Comparison of ENCODE assay signal across 8 cellular contexts in genomic region chr13:46162741-46163140, GRCh38. TPM values are rescaled to one million over a fixed set of nuclear protein-coding genes. Genes with fewer than 3 reads are reported as not detected.
"Had no signal": no experiment of that assay in that cellular context is flagged by ENCODE, and none has a peak within 500 bp of the region (broad histone marks: within the 10 kb centered on the region; RNA-seq: fewer than 3 reads in every experiment).

No MANE protein-coding gene starts in this region.

RNA-seq across cellular contexts. Expression of gene LRRC63, which starts 49.0 kb away (rescaled TPM):
- total RNA-seq: foreskin keratinocyte had no signal
- polyA plus RNA-seq: heart left ventricle, neural cell, pancreas, stomach had no signal

RNA-seq across cellular contexts. Expression of gene CPB2, which starts 57.9 kb away (rescaled TPM):
- total RNA-seq: activated CD8-positive, alpha-beta memory T cell treated with anti-CD3 and anti-CD28 coated beads for 36 hours; esophagus muscularis mucosa; foreskin keratinocyte; heart left ventricle; sciatic nerve had no signal
- polyA plus RNA-seq: foreskin keratinocyte, heart left ventricle, neural cell, stomach had no signal
